Comparison of ENCODE assay signal across 14 cellular contexts in the genomic region with DNA sequence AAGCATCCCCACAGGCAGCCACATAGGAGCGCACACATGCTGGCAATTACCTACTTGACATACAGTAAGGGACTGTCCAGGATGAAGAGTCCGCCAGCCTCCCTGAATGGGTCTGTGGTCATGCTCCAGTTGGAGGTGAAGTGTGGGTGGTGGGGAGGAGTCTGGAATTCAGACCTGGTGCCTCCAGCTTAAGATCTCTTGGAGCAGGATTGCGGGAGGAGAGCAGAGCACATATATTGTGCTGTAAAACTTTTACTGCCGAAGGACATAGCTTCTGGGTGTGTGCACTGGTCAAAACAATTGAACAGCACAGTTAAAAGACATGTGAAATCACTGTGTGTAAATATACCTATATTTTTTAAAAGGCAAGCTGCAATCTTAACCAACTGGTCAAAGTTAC. TPM values are rescaled to one million over a fixed set of nuclear protein-coding genes. Genes with fewer than 3 reads are reported as not detected.
DNase-seq lines count a peak whose midpoint lies in the region; ATAC-seq and TF ChIP-seq lines count a peak whose summit lies in the region.
"Had no signal": no experiment of that assay in that cellular context is flagged by ENCODE, and none has a peak within 500 bp of the region (broad histone marks: within the 10 kb centered on the region; RNA-seq: fewer than 3 reads in every experiment).

No MANE protein-coding gene starts in this region.

- no peaks in the 10 kb centered on the region for H3K9me3 Mint-ChIP-seq in activated naive CD4-positive, alpha-beta T cell treated with anti-CD3 and anti-CD28 coated beads, Interleukin-2, amount 50 U/mL, for 24 hours

- WGBS in hepatocyte (ENCODE audit: low lambda C conversion rate, missing lambda C conversion rate), result 64% methylated on average over 4 of the region's 4 CpGs
- 40 to 57% methylated on average over 1 to 4 of the region's 4 CpGs for WGBS in transverse colon (ENCODE audit: low coverage in 1 of 2), 2 donors

- peak overlapping the region; percentile 43 for H3K27ac ChIP-seq in hepatocyte
- H3K27ac ChIP-seq in transverse colon, result peak overlapping the region; percentile 59 to 66 (median 62)
- H3K27ac ChIP-seq: pancreas, SJSA1 had no signal

- H3K36me3 Mint-ChIP-seq in activated naive CD4-positive, alpha-beta T cell treated with anti-CD3 and anti-CD28 coated beads, Interleukin-2, amount 50 U/mL, for 24 hours, result no peaks in the 10 kb centered on the region
- no peaks in the 10 kb centered on the region for H3K36me3 Mint-ChIP-seq in T-helper 17 cell (ENCODE audit: low read depth)

- H3K4me1 Mint-ChIP-seq in activated naive CD4-positive, alpha-beta T cell treated with anti-CD3 and anti-CD28 coated beads, Interleukin-2, amount 50 U/mL, for 24 hours, result peaks cover 58% of the 10 kb centered on the region
- H3K4me1 Mint-ChIP-seq in T-helper 17 cell, result peaks cover 42% of the 10 kb centered on the region

- H3K27me3 Mint-ChIP-seq in activated naive CD4-positive, alpha-beta T cell treated with anti-CD3 and anti-CD28 coated beads, Interleukin-2, amount 50 U/mL, for 24 hours, result no peaks in the 10 kb centered on the region
- no peaks in the 10 kb centered on the region for H3K27me3 Mint-ChIP-seq in T-helper 17 cell

- no peak overlapping the region for H2AFZ ChIP-seq in hepatocyte

- H3K4me3 Mint-ChIP-seq in activated naive CD4-positive, alpha-beta T cell treated with anti-CD3 and anti-CD28 coated beads, Interleukin-2, amount 50 U/mL, for 24 hours, result no peak overlapping the region
- peak overlapping the region; percentile 28 for H3K4me3 Mint-ChIP-seq in T-helper 17 cell

- no peak overlapping the region for H3K4me3 ChIP-seq in hepatocyte
- H3K4me3 ChIP-seq in transverse colon, result no peak overlapping the region
- H3K4me3 ChIP-seq: ascending aorta, GM12878, pancreas, SJSA1 had no signal

- DNase-seq in activated naive CD4-positive, alpha-beta T cell treated with Interleukin-2 at 50 U/mL for 16 hours, result no peak
- DNase-seq in T-helper 17 cell (no peak), hepatocyte (ENCODE audit: low spot score) (peak; percentile 33), transverse colon (peak; percentile 51), cerebellar nuclear complex (lab: John Stamatoyannopoulos, UW) (no peak)
- DNase-seq: KBM-7, NCI-H1092 had no signal

- no peaks in the 10 kb centered on the region for H3K9me3 ChIP-seq in T-helper 17 cell (ENCODE audit: control insufficient read depth, low read length, poor library complexity, severe bottlenecking)
- no peaks in the 10 kb centered on the region for H3K9me3 ChIP-seq in hepatocyte (ENCODE audit: low read depth)
- no peaks in the 10 kb centered on the region for H3K9me3 ChIP-seq in transverse colon
- H3K9me3 ChIP-seq: ascending aorta, pancreas, SJSA1 had no signal

- H3K27ac Mint-ChIP-seq in activated naive CD4-positive, alpha-beta T cell treated with anti-CD3 and anti-CD28 coated beads, Interleukin-2, amount 50 U/mL, for 24 hours, result peak overlapping the region; percentile 93
- H3K27ac Mint-ChIP-seq in T-helper 17 cell, result no peak overlapping the region

- no peak for ATAC-seq in T-helper 17 cell
- no peak for ATAC-seq in GM18498 (IDR thresholded peaks at IDR 0.05; ENCODE audit: unreplicated experiment)
- ATAC-seq in GM19397 (IDR thresholded peaks at IDR 0.05; ENCODE audit: unreplicated experiment), result no peak
- ATAC-seq: GM12878, pancreas had no signal

- H3K4me2 ChIP-seq in hepatocyte, result no peak overlapping the region

- no peaks in the 10 kb centered on the region for H3K9me2 ChIP-seq in hepatocyte (replicated peaks; ENCODE audit: insufficient read depth)

- H4K20me1 ChIP-seq in hepatocyte (ENCODE audit: insufficient read depth, poor library complexity, severe bottlenecking), result peaks cover 13% of the 10 kb centered on the region

- no peak for TF ChIP-seq EP300 in transverse colon (IDR thresholded peaks at IDR 0.05; ENCODE audit: low read depth)

- H3K36me3 ChIP-seq in hepatocyte (replicated peaks; ENCODE audit: insufficient read depth, low read depth) (no peaks in the 10 kb centered on the region), transverse colon (peaks cover 0 to 2% (median 0%) of the 10 kb centered on the region in 4 donors)

- TF ChIP-seq CTCF in hepatocyte (IDR thresholded peaks at IDR 0.05; ENCODE audit: poor library complexity) (no peak), transverse colon (IDR thresholded peaks at IDR 0.05) (no peak)

- no peak for TF ChIP-seq POLR2A in transverse colon (IDR thresholded peaks at IDR 0.05)

- intact Hi-C loops in transverse colon (cut with DNase I; ENCODE audit: low total_unique reads), result no loop called here

- in situ Hi-C loops in transverse colon (cut with MboI; ENCODE audit: low pct_ligation_motif_present in 1 of 4, low pct_unique_long_range_greater_than_20kb in 1 of 4, low sequenced_read_pairs in 3 of 4), result no loop called here

- H3K27me3 ChIP-seq in hepatocyte, result no peaks in the 10 kb centered on the region
- H3K27me3 ChIP-seq in transverse colon, result no peaks in the 10 kb centered on the region
- H3K27me3 ChIP-seq: ascending aorta, pancreas, SJSA1 had no signal

- peaks cover 89% of the 10 kb centered on the region for H3K79me2 ChIP-seq in hepatocyte

- H3K4me1 ChIP-seq in hepatocyte (ENCODE audit: insufficient read depth) (peaks cover 19% of the 10 kb centered on the region), transverse colon (peaks cover 9 to 62% (median 30%) of the 10 kb centered on the region in 4 donors)

RNA-seq across cellular contexts. Expression of gene STK40, which starts 17.9 kb away (rescaled TPM):
- total RNA-seq in T-helper 17 cell, result 10 to 100 TPM; 32.9 to 49.8 TPM
- total RNA-seq in hepatocyte, result 28.2 and 30.7 TPM in 2 replicates
- 48.4 and 56.3 TPM in 2 replicates for polyA plus RNA-seq in hepatocyte
- 100 to 1,000 TPM in 1 of 4 donors, 10 to 100 TPM in 3; 34.0 to 154 (median 44.3) TPM for total RNA-seq in transverse colon

RNA-seq across cellular contexts. Expression of gene LSM10, which starts 29.9 kb away (rescaled TPM):
- total RNA-seq in T-helper 17 cell (10 to 100 TPM; 26.4 to 31.1 TPM), hepatocyte (9.4 and 10.4 TPM in 2 replicates), transverse colon (10 to 100 TPM in 3 of 4 donors, not detected in 1; 25.4 to 59.8 (median 32.9) TPM)
- polyA plus RNA-seq in hepatocyte, result 54.6 and 63.9 TPM in 2 replicates

RNA-seq across cellular contexts. Expression of gene EVA1B, which starts 44.4 kb away (rescaled TPM):
- 10 to 100 TPM in 1 of 2 donors, 1 to 10 TPM in 1; 6.2 to 10.8 TPM for total RNA-seq in T-helper 17 cell
- 67.2 and 82.2 TPM in 2 replicates for total RNA-seq in hepatocyte
- polyA plus RNA-seq in hepatocyte, result 67.1 and 68.7 TPM in 2 replicates
- 10 to 100 TPM in 3 of 4 donors, 1 to 10 TPM in 1; 4.4 to 24.8 (median 10.4) TPM for total RNA-seq in transverse colon

Comparison
In these comparisons a context has a peak if more than half of its experiments do, and no peak if none do; other contexts are left out.
1. DNase-seq: peak in hepatocyte (single experiment) and transverse colon (single experiment); none in activated naive CD4-positive, alpha-beta T cell treated with Interleukin-2 at 50 U/mL for 16 hours (single experiment), T-helper 17 cell (0 of 3) and cerebellar nuclear complex (0 of 2).